In the genomic region with DNA sequence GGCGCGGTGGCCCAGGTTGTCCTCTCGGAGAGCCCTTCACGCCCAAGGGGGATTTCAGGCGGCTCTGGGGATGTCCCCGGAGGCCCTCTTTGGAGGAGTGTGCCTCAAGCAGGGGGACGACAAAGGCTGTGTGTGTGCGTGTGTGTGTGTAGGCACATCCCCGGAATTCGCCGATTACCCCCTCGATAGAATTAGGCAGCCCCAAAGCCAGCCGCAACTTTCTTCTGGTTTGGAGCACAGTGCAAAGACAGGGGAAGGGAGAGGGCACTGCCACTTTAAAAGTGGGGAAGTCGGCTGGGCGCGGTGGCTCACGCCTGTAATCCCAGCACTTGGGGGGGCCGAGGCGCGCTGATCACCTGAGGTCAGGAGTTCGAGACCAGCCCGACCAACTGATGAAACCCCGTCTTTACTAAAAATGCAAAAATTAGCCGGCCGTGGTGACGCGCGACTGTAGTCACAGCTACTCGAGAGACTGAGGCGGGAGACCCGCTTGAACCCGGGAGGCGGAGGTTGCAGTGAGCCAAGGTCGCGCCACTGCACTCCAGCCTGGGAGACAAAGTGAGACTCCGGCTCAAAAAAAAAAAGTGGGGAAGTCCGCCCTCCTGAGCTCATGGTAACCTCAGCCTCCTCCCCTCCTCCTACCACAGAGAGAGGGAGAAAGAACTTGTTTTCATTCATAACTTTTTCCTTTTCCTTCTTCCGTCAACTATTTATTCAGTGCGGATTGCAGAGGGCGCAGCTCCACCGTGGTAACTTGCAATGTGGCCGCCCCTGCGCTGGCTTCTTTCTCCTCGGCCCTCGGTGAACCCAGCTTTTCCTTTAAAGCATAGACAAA, we compare ENCODE assay signal across 1 cellular context.
TF ChIP-seq lines count a peak whose summit lies in the region.

No MANE protein-coding gene starts in this region.

TF ChIP-seq in HepG2, 621 proteins besides CTCF, POLR2A, EP300 and RAD21 (continued from another document and continues in another):
- TF ChIP-seq, protein P1, sequence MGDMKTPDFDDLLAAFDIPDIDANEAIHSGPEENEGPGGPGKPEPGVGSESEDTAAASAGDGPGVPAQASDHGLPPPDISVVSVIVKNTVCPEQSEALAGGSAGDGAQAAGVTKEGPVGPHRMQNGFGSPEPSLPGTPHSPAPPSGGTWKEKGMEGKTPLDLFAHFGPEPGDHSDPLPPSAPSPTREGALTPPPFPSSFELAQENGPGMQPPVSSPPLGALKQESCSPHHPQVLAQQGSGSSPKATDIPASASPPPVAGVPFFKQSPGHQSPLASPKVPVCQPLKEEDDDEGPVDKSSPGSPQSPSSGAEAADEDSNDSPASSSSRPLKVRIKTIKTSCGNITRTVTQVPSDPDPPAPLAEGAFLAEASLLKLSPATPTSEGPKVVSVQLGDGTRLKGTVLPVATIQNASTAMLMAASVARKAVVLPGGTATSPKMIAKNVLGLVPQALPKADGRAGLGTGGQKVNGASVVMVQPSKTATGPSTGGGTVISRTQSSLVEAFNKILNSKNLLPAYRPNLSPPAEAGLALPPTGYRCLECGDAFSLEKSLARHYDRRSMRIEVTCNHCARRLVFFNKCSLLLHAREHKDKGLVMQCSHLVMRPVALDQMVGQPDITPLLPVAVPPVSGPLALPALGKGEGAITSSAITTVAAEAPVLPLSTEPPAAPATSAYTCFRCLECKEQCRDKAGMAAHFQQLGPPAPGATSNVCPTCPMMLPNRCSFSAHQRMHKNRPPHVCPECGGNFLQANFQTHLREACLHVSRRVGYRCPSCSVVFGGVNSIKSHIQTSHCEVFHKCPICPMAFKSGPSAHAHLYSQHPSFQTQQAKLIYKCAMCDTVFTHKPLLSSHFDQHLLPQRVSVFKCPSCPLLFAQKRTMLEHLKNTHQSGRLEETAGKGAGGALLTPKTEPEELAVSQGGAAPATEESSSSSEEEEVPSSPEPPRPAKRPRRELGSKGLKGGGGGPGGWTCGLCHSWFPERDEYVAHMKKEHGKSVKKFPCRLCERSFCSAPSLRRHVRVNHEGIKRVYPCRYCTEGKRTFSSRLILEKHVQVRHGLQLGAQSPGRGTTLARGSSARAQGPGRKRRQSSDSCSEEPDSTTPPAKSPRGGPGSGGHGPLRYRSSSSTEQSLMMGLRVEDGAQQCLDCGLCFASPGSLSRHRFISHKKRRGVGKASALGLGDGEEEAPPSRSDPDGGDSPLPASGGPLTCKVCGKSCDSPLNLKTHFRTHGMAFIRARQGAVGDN (CRISPR knock-in tag; IDR thresholded peaks at IDR 0.05) = peak; percentile 58; the same call in 1 of the 2 replicates
- TF ChIP-seq AHDC1 (CRISPR knock-in tag; IDR thresholded peaks at IDR 0.05; ENCODE audit: borderline replicate concordance) = peak; percentile 34; the same call in 1 of the 2 replicates
- TF ChIP-seq RXRA (CRISPR knock-in tag; IDR thresholded peaks at IDR 0.05) = 0 out of 2 replicates have a peak, but pooled peaks have one; percentile 25
- TF ChIP-seq CENPBD1 (CRISPR knock-in tag; IDR thresholded peaks at IDR 0.05; ENCODE audit: borderline replicate concordance, low read depth) = no peak
- TF ChIP-seq, protein P2, sequence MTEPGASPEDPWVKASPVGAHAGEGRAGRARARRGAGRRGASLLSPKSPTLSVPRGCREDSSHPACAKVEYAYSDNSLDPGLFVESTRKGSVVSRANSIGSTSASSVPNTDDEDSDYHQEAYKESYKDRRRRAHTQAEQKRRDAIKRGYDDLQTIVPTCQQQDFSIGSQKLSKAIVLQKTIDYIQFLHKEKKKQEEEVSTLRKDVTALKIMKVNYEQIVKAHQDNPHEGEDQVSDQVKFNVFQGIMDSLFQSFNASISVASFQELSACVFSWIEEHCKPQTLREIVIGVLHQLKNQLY (CRISPR knock-in tag; IDR thresholded peaks at IDR 0.05) = no peak
- no peak for TF ChIP-seq LCORL (IDR thresholded peaks at IDR 0.05)
- TF ChIP-seq LCORL (CRISPR knock-in tag; IDR thresholded peaks at IDR 0.05) = 0 out of 2 replicates have a peak, but pooled peaks have one; percentile 17
- no peak for TF ChIP-seq EED (CRISPR knock-in tag; IDR thresholded peaks at IDR 0.05)
- TF ChIP-seq GLMP (CRISPR knock-in tag; IDR thresholded peaks at IDR 0.05; ENCODE audit: borderline replicate concordance) = 0 out of 2 replicates have a peak, but pooled peaks have one; percentile 28
- no peak for TF ChIP-seq ZNF839 (CRISPR knock-in tag; IDR thresholded peaks at IDR 0.05; ENCODE audit: borderline replicate concordance)
- TF ChIP-seq ZSCAN9 (CRISPR knock-in tag; IDR thresholded peaks at IDR 0.05; ENCODE audit: borderline replicate concordance) = 0 out of 2 replicates have a peak, but pooled peaks have one; percentile 27
- 0 out of 2 replicates have a peak, but pooled peaks have one; percentile 35 for TF ChIP-seq KAT7 (CRISPR knock-in tag; IDR thresholded peaks at IDR 0.05; ENCODE audit: borderline replicate concordance)
- TF ChIP-seq ZNF547 (CRISPR knock-in tag; IDR thresholded peaks at IDR 0.05) = no peak
- TF ChIP-seq, protein P3, sequence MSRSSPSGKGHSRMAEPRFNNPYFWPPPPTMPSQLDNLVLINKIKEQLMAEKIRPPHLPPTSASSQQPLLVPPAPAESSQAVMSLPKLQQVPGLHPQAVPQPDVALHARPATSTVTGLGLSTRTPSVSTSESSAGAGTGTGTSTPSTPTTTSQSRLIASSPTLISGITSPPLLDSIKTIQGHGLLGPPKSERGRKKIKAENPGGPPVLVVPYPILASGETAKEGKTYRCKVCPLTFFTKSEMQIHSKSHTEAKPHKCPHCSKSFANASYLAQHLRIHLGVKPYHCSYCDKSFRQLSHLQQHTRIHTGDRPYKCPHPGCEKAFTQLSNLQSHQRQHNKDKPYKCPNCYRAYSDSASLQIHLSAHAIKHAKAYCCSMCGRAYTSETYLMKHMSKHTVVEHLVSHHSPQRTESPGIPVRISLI (CRISPR knock-in tag; IDR thresholded peaks at IDR 0.05; ENCODE audit: borderline replicate concordance) = peak; percentile 91
- TF ChIP-seq SIN3A (IDR thresholded peaks at IDR 0.05; ENCODE audit: borderline replicate concordance, low read depth, low read length) = peak; percentile 61; the same call in 1 of the 2 replicates
- peak; percentile 14; the same call in 1 of the 2 replicates for TF ChIP-seq ZFX (CRISPR knock-in tag; IDR thresholded peaks at IDR 0.05; ENCODE audit: low read depth)
- 0 out of 2 replicates have a peak, but pooled peaks have one; percentile 43 for TF ChIP-seq ZNF598 (CRISPR knock-in tag; IDR thresholded peaks at IDR 0.05; ENCODE audit: borderline replicate concordance)
- no peak for TF ChIP-seq SOX6 (IDR thresholded peaks at IDR 0.05)
- TF ChIP-seq SOX6 (CRISPR knock-in tag; IDR thresholded peaks at IDR 0.05) = peak; percentile 6; the same call in 1 of the 2 replicates
- TF ChIP-seq, protein P4, sequence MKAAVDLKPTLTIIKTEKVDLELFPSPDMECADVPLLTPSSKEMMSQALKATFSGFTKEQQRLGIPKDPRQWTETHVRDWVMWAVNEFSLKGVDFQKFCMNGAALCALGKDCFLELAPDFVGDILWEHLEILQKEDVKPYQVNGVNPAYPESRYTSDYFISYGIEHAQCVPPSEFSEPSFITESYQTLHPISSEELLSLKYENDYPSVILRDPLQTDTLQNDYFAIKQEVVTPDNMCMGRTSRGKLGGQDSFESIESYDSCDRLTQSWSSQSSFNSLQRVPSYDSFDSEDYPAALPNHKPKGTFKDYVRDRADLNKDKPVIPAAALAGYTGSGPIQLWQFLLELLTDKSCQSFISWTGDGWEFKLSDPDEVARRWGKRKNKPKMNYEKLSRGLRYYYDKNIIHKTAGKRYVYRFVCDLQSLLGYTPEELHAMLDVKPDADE (CRISPR knock-in tag; IDR thresholded peaks at IDR 0.05) = no peak
- TF ChIP-seq CREB1 (IDR thresholded peaks at IDR 0.05) = 0 out of 2 replicates have a peak, but pooled peaks have one; percentile 6
- peak; percentile 35; the same call in 1 of the 2 replicates for TF ChIP-seq CREB1 (CRISPR knock-in tag; IDR thresholded peaks at IDR 0.05)
- TF ChIP-seq, protein P5, sequence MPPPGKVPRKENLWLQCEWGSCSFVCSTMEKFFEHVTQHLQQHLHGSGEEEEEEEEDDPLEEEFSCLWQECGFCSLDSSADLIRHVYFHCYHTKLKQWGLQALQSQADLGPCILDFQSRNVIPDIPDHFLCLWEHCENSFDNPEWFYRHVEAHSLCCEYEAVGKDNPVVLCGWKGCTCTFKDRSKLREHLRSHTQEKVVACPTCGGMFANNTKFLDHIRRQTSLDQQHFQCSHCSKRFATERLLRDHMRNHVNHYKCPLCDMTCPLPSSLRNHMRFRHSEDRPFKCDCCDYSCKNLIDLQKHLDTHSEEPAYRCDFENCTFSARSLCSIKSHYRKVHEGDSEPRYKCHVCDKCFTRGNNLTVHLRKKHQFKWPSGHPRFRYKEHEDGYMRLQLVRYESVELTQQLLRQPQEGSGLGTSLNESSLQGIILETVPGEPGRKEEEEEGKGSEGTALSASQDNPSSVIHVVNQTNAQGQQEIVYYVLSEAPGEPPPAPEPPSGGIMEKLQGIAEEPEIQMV (CRISPR knock-in tag; IDR thresholded peaks at IDR 0.05; ENCODE audit: low read depth) = no peak
- TF ChIP-seq MAF1 (CRISPR knock-in tag; IDR thresholded peaks at IDR 0.05; ENCODE audit: borderline replicate concordance) = no peak
- TF ChIP-seq ZMYM2 (CRISPR knock-in tag; IDR thresholded peaks at IDR 0.05) = peak; percentile 58; the same call in 1 of the 2 replicates
- no peak for TF ChIP-seq DDIT3 (CRISPR knock-in tag; IDR thresholded peaks at IDR 0.05)
- no peak for TF ChIP-seq ZNF24 (IDR thresholded peaks at IDR 0.05)
- TF ChIP-seq NONO (IDR thresholded peaks at IDR 0.05) = no peak
- peak; percentile 51; the same call in 1 of the 2 replicates for TF ChIP-seq NONO (CRISPR knock-in tag; conservative IDR thresholded peaks at IDR 0.05)
- no peak for TF ChIP-seq ZNF121 (CRISPR knock-in tag; IDR thresholded peaks at IDR 0.05)
- TF ChIP-seq, protein P6, sequence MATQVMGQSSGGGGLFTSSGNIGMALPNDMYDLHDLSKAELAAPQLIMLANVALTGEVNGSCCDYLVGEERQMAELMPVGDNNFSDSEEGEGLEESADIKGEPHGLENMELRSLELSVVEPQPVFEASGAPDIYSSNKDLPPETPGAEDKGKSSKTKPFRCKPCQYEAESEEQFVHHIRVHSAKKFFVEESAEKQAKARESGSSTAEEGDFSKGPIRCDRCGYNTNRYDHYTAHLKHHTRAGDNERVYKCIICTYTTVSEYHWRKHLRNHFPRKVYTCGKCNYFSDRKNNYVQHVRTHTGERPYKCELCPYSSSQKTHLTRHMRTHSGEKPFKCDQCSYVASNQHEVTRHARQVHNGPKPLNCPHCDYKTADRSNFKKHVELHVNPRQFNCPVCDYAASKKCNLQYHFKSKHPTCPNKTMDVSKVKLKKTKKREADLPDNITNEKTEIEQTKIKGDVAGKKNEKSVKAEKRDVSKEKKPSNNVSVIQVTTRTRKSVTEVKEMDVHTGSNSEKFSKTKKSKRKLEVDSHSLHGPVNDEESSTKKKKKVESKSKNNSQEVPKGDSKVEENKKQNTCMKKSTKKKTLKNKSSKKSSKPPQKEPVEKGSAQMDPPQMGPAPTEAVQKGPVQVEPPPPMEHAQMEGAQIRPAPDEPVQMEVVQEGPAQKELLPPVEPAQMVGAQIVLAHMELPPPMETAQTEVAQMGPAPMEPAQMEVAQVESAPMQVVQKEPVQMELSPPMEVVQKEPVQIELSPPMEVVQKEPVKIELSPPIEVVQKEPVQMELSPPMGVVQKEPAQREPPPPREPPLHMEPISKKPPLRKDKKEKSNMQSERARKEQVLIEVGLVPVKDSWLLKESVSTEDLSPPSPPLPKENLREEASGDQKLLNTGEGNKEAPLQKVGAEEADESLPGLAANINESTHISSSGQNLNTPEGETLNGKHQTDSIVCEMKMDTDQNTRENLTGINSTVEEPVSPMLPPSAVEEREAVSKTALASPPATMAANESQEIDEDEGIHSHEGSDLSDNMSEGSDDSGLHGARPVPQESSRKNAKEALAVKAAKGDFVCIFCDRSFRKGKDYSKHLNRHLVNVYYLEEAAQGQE (IDR thresholded peaks at IDR 0.05; ENCODE audit: borderline replicate concordance in 1 of 2, low read depth in 1 of 2, low read length in 2 of 2) = 0 out of 4 replicates have a peak, but pooled peaks of 1 of the 2 experiments have one; percentile 44
